Comparison of ENCODE assay signal across 2 cellular contexts in the genomic region with DNA sequence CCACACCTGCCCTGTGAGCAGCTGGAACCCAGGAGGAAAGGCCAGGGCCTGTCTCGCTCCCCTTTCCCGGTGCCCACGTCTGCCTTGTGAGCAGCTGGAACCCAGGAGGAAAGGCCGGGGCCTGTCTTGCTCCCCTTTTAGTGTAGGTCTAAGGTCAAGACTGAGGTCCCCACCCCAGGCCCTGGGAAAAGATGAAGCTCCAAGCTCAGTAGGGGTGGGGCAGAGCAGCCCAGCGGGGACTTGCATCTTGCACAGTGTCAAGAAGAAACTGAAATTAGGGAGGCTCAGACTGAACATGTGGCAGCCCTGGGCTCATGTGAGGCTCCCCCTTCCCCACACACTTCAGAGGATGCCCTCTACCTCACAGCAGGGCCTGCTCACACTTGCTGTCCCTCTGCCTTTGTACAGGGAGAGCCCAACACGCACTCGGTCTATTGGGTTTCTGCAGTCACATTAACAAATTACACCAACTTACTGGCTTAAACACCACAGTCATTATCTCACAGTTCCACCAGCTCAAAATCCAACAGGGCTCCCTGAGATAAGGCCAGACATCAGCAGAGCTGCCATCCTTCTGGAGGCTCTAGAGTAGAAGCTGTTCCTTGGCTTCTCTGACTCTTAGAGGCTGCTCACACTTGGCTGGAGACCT.
A peak's percentile ranks its signal among the peaks of the same experiment; 100 is the strongest.
TF ChIP-seq lines count a peak whose summit lies in the region.

No MANE protein-coding gene starts in this region.

TF ChIP-seq in GM12891, 5 proteins besides CTCF, POLR2A, EP300 and RAD21 (continued from another document):
- TF ChIP-seq POU2F2 (IDR thresholded peaks at IDR 0.05; ENCODE audit: low read depth, low read length) (no peak), PAX5 (IDR thresholded peaks at IDR 0.05; ENCODE audit: insufficient read depth, low read length, severe bottlenecking) (no peak), TAF1 (IDR thresholded peaks at IDR 0.05; ENCODE audit: low read depth, low read length) (no peak), POLR2AphosphoS5 (IDR thresholded peaks at IDR 0.05; ENCODE audit: low read depth, low read length) (no peak)
TF ChIP-seq in GM12891: peak in this region for 0.

TF ChIP-seq in K562, 482 proteins besides CTCF, POLR2A, EP300 and RAD21 (continues in another document):
- TF ChIP-seq BACH1 (tag; IDR thresholded peaks at IDR 0.05) (no peak), TCF7L2 (IDR thresholded peaks at IDR 0.05; ENCODE audit: low read depth, low read length) (no peak), SIRT6 (IDR thresholded peaks at IDR 0.05; ENCODE audit: low read depth, low read length) (no peak), NCOA6 (IDR thresholded peaks at IDR 0.05) (no peak), SMARCE1 (IDR thresholded peaks at IDR 0.05) (peak; percentile 88), GABPB2 (CRISPR knock-in tag; conservative IDR thresholded peaks at IDR 0.05) (no peak), WHSC1 (IDR thresholded peaks at IDR 0.05; ENCODE audit: low read length) (no peak), DNMT1 (IDR thresholded peaks at IDR 0.05) (no peak), ZNF408 (CRISPR knock-in tag; IDR thresholded peaks at IDR 0.05; ENCODE audit: low read depth) (no peak), ZNF584 (CRISPR knock-in tag; IDR thresholded peaks at IDR 0.05; ENCODE audit: low read depth) (no peak), CHD2 (IDR thresholded peaks at IDR 0.05; ENCODE audit: low read depth, low read length) (no peak), MCM7 (IDR thresholded peaks at IDR 0.05) (no peak), GABPA (tag; conservative IDR thresholded peaks at IDR 0.05; ENCODE audit: low read depth) (no peak), CSDE1 (IDR thresholded peaks at IDR 0.05) (no peak), ZC3H11A (IDR thresholded peaks at IDR 0.05; ENCODE audit: low read depth, low read length) (no peak), KAT2B (IDR thresholded peaks at IDR 0.05; ENCODE audit: low read depth, low read length) (no peak), JUN (IDR thresholded peaks at IDR 0.05; ENCODE audit: borderline replicate concordance, low read depth, low read length) (0 out of 2 replicates have a peak, but pooled peaks have one; percentile 27), JUN (CRISPR knock-in tag; IDR thresholded peaks at IDR 0.05; ENCODE audit: borderline replicate concordance) (no peak), RBM22 (IDR thresholded peaks at IDR 0.05; ENCODE audit: low read depth, low read length, poor library complexity, severe bottlenecking) (no peak), ZBTB17 (CRISPR knock-in tag; IDR thresholded peaks at IDR 0.05) (no peak), ZSCAN29 (IDR thresholded peaks at IDR 0.05) (no peak), POLR2H (tag; IDR thresholded peaks at IDR 0.05; ENCODE audit: low read depth) (no peak), TARDBP (IDR thresholded peaks at IDR 0.05) (no peak), TOE1 (IDR thresholded peaks at IDR 0.05; ENCODE audit: borderline replicate concordance) (no peak), TOE1 (CRISPR knock-in tag; IDR thresholded peaks at IDR 0.05; ENCODE audit: borderline replicate concordance, low read depth) (no peak), HMG20B (CRISPR knock-in tag; IDR thresholded peaks at IDR 0.05) (no peak)
- TF ChIP-seq, protein P1, sequence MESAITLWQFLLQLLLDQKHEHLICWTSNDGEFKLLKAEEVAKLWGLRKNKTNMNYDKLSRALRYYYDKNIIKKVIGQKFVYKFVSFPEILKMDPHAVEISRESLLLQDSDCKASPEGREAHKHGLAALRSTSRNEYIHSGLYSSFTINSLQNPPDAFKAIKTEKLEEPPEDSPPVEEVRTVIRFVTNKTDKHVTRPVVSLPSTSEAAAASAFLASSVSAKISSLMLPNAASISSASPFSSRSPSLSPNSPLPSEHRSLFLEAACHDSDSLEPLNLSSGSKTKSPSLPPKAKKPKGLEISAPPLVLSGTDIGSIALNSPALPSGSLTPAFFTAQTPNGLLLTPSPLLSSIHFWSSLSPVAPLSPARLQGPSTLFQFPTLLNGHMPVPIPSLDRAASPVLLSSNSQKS (CRISPR knock-in tag; IDR thresholded peaks at IDR 0.05): no peak
- TF ChIP-seq, protein P2, sequence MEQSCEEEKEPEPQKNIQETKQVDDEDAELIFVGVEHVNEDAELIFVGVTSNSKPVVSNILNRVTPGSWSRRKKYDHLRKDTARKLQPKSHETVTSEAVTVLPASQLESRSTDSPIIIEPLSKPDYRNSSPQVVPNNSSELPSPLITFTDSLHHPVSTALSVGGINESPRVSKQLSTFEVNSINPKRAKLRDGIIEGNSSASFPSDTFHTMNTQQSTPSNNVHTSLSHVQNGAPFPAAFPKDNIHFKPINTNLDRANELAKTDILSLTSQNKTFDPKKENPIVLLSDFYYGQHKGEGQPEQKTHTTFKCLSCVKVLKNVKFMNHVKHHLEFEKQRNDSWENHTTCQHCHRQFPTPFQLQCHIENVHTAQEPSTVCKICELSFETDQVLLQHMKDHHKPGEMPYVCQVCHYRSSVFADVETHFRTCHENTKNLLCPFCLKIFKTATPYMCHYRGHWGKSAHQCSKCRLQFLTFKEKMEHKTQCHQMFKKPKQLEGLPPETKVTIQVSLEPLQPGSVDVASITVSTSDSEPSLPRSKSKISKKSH (CRISPR knock-in tag; IDR thresholded peaks at IDR 0.05): no peak
- TF ChIP-seq, protein P3, sequence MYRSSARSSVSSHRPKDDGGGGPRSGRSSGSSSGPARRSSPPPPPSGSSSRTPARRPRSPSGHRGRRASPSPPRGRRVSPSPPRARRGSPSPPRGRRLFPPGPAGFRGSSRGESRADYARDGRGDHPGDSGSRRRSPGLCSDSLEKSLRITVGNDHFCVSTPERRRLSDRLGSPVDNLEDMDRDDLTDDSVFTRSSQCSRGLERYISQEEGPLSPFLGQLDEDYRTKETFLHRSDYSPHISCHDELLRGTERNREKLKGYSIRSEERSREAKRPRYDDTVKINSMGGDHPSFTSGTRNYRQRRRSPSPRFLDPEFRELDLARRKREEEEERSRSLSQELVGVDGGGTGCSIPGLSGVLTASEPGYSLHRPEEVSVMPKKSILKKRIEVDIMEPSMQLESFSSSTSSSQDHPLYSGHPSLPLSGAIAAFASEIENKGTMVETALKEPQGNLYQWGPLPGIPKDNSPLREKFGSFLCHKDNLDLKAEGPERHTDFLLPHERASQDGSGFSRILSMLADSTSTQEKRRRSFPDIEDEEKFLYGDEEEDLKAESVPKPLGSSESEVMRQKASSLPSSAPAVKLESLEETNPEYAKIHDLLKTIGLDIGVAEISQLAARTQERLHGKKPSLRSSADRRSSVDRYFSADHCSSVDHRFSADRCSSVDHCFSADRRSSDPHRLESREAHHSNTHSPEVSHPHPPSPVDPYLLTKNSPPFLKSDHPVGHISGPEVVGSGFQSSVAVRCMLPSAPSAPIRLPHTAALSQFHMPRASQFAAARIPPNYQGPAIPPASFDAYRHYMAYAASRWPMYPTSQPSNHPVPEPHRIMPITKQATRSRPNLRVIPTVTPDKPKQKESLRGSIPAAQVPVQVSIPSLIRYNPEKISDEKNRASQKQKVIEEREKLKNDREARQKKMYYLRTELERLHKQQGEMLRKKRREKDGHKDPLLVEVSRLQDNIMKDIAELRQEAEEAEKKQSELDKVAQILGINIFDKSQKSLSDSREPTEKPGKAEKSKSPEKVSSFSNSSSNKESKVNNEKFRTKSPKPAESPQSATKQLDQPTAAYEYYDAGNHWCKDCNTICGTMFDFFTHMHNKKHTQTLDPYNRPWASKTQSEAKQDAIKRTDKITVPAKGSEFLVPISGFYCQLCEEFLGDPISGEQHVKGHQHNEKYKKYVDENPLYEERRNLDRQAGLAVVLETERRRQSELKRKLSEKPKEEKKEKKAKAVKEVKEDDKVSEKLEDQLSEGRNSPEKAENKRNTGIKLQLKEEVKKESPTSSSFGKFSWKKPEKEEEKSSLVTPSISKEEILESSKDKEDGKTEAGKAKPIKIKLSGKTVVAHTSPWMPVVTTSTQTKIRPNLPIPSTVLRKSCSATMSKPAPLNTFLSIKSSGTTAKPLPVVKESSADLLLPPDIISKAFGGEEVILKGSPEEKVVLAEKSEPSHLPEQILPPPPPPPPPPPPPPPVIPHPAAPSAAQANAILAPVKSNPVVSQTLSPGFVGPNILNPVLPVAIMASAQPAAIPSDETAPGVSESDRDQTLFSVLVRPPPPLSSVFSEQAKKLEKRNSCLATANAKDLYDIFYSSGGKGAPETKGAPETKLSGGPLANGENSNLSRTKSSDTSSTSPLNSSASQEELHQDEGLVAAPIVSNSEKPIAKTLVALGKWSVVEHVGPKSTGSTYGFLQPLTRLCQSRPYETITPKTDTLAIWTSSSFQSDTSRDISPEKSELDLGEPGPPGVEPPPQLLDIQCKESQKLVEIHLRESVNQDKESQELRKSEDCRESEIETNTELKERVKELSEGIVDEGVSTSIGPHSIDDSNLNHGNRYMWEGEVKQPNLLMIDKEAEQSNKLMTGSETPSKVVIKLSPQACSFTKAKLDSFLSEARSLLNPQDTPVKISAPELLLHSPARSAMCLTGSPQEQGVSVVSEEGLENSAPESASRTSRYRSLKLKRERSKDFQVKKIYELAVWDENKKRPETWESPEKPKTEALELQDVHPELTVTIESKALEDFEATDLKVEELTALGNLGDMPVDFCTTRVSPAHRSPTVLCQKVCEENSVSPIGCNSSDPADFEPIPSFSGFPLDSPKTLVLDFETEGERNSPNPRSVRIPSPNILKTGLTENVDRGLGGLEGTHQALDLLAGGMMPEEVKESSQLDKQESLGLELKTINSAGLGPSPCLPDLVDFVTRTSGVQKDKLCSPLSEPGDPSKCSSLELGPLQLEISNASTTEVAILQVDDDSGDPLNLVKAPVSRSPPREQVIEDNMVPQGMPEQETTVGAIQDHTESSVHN (IDR thresholded peaks at IDR 0.05; ENCODE audit: borderline replicate concordance in 1 of 2, low read depth in 1 of 2): no peak
- TF ChIP-seq, protein P4, sequence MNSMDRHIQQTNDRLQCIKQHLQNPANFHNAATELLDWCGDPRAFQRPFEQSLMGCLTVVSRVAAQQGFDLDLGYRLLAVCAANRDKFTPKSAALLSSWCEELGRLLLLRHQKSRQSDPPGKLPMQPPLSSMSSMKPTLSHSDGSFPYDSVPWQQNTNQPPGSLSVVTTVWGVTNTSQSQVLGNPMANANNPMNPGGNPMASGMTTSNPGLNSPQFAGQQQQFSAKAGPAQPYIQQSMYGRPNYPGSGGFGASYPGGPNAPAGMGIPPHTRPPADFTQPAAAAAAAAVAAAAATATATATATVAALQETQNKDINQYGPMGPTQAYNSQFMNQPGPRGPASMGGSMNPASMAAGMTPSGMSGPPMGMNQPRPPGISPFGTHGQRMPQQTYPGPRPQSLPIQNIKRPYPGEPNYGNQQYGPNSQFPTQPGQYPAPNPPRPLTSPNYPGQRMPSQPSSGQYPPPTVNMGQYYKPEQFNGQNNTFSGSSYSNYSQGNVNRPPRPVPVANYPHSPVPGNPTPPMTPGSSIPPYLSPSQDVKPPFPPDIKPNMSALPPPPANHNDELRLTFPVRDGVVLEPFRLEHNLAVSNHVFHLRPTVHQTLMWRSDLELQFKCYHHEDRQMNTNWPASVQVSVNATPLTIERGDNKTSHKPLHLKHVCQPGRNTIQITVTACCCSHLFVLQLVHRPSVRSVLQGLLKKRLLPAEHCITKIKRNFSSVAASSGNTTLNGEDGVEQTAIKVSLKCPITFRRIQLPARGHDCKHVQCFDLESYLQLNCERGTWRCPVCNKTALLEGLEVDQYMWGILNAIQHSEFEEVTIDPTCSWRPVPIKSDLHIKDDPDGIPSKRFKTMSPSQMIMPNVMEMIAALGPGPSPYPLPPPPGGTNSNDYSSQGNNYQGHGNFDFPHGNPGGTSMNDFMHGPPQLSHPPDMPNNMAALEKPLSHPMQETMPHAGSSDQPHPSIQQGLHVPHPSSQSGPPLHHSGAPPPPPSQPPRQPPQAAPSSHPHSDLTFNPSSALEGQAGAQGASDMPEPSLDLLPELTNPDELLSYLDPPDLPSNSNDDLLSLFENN (IDR thresholded peaks at IDR 0.05; ENCODE audit: low read depth in 2 of 2, low read length in 2 of 2): peak in 1 of 2 experiments; percentile 68; a peak in 2 of 4 replicates
- TF ChIP-seq, protein P5, sequence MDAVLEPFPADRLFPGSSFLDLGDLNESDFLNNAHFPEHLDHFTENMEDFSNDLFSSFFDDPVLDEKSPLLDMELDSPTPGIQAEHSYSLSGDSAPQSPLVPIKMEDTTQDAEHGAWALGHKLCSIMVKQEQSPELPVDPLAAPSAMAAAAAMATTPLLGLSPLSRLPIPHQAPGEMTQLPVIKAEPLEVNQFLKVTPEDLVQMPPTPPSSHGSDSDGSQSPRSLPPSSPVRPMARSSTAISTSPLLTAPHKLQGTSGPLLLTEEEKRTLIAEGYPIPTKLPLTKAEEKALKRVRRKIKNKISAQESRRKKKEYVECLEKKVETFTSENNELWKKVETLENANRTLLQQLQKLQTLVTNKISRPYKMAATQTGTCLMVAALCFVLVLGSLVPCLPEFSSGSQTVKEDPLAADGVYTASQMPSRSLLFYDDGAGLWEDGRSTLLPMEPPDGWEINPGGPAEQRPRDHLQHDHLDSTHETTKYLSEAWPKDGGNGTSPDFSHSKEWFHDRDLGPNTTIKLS (IDR thresholded peaks at IDR 0.05; ENCODE audit: borderline replicate concordance, low read depth): no peak
- TF ChIP-seq, protein P6, sequence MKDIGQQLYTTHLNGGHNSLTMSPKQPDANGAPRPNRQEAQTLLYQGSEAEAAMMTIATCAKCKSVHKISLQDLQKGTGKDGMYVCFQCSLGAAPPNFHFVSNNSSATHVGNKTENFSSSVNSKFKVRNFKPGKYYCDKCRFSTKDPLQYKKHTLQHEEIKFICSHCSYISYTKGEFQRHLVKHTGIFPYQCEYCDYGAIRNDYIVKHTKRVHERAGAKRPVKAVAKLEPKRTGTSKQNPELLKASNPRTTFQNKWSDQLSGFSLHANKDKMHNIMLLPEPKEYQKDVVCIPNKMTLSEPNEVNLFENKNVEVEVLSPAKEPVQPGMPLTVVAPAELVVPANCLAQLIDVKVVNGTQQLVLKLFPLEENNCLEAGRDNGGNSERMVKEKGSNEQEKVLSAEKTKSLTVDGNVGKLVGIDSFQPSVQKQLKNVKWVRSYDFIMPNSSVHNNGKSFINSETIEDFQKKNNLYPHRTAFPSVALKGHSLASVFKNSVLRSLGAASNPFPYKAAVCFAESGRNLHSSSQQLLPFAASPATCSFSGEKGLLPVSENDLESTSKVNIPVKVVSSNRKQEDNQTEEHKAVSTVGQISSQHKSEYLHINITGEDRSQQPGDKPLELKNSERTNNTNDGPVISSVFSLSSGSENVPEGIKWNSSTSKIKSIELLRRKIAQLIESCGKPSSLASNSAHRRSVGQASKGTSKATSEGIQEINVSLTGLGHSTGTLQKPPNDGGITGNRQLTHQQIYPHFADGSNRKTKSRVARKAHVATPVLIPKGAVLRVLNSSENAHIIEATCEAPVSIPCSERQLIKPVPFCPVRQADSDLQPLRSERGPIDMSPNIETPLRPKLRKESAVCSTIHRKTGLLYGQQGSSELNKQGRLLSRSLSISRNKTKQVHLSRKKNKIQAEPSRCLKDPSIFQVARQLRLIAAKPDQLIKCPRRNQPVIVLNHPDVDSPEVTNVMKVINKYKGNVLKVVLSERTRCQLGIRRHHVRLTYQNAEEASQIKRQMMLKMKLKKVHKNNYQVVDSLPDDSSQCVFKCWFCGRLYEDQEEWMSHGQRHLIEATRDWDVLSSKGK (CRISPR knock-in tag; IDR thresholded peaks at IDR 0.05): no peak
- TF ChIP-seq, protein P7, sequence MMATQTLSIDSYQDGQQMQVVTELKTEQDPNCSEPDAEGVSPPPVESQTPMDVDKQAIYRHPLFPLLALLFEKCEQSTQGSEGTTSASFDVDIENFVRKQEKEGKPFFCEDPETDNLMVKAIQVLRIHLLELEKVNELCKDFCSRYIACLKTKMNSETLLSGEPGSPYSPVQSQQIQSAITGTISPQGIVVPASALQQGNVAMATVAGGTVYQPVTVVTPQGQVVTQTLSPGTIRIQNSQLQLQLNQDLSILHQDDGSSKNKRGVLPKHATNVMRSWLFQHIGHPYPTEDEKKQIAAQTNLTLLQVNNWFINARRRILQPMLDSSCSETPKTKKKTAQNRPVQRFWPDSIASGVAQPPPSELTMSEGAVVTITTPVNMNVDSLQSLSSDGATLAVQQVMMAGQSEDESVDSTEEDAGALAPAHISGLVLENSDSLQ (IDR thresholded peaks at IDR 0.05): peak; percentile 35
